ENCODE assay signal across 23 cellular contexts in genomic region chr9:133307271-133307670, GRCh38. TPM values are rescaled to one million over a fixed set of nuclear protein-coding genes. Genes with fewer than 3 reads are reported as not detected.
"Had no signal": no experiment of that assay in that cellular context is flagged by ENCODE, and none has a peak within 500 bp of the region (broad histone marks: within the 10 kb centered on the region; RNA-seq: fewer than 3 reads in every experiment).

No MANE protein-coding gene starts in this region.

- H3K9me3 ChIP-seq: SK-N-SH had no signal

- DNase-seq: KBM-7, MV-4-11, NCI-H1048, NCI-H1105, NCI-H1417, NCI-H1436 treated with DMSO at 0.1 percent for 48 hours, NCI-H2029, NCI-H2081 treated with DMSO at 0.1 percent for 48 hours, NCI-H2171, NCI-H226, NCI-H446, NCI-H510A, NCI-H524 treated with DMSO at 0.1 percent for 48 hours, NCI-H69, NCI-H774, SHP77, SK-N-SH, SW 1271 had no signal

- H3K27ac ChIP-seq: RWPE1 had no signal

- ATAC-seq: Panc1 had no signal

- H3K9me2 ChIP-seq: SK-N-SH had no signal

- H3K4me2 ChIP-seq: SK-N-SH had no signal

- H3K9ac ChIP-seq: SK-N-SH had no signal

RNA-seq across cellular contexts. Expression of gene ABO, which starts 32.3 kb away (rescaled TPM):
- total RNA-seq: LHCN-M2, MCF 10A, SK-MEL-5 had no signal
